1 cellular context compared by ENCODE assay signal in the genomic region with DNA sequence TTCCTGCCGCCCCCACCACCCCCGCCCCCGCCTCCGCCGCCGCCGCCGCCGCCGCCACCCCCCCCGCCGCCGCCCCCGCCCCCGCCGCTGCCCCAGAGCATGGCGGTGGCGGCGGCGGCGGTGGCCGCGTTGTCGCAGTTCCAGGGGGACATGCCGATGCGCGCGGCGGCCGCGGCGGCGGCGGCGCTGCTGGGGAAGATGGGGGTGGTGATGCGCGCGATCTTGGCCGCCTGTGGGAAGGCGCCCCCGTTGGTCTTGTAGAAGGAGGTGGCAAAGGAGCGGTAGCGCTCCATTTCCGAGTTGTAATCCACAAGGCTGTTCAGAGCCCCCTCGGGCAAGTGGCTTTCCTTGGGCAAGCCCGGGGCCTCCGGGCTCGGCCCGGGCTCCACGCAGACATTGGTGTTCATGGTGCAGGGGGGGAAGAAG.
TF ChIP-seq lines count a peak whose summit lies in the region.

No MANE protein-coding gene starts in this region.

TF ChIP-seq in H1, 55 proteins besides CTCF, POLR2A, EP300 and RAD21:
- TF ChIP-seq ASH2L (IDR thresholded peaks at IDR 0.05; ENCODE audit: low read length) (no peak), TCF12 (IDR thresholded peaks at IDR 0.05; ENCODE audit: low read depth, low read length) (no peak), RNF2 (IDR thresholded peaks at IDR 0.05; ENCODE audit: borderline replicate concordance, low read depth, low read length, missing control alignments, poor library complexity, severe bottlenecking) (no peak), TEAD4 (IDR thresholded peaks at IDR 0.05; ENCODE audit: low read depth, low read length) (no peak), RBBP5 (IDR thresholded peaks at IDR 0.05; ENCODE audit: borderline replicate concordance, low read depth, low read length) (no peak), KDM1A (IDR thresholded peaks at IDR 0.05; ENCODE audit: borderline replicate concordance, low read length) (no peak), FOSL1 (IDR thresholded peaks at IDR 0.05; ENCODE audit: insufficient read depth, low read depth, low read length) (no peak), GTF2F1 (IDR thresholded peaks at IDR 0.05; ENCODE audit: borderline replicate concordance, low read depth, low read length) (no peak), CTBP2 (IDR thresholded peaks at IDR 0.05; ENCODE audit: borderline replicate concordance, insufficient read depth, insufficient read length, low read length) (no peak), TAF7 (optimal IDR thresholded peaks at IDR 0.05; ENCODE audit: borderline replicate concordance, low read depth, low read length) (no peak), SIN3A (conservative IDR thresholded peaks at IDR 0.05 in 1 of 2, IDR thresholded peaks at IDR 0.05 in 1 of 2; ENCODE audit: low read depth in 1 of 2, low read length in 2 of 2) (no peak), CBX5 (IDR thresholded peaks at IDR 0.05; ENCODE audit: low read depth, low read length) (no peak), RXRA (IDR thresholded peaks at IDR 0.05; ENCODE audit: insufficient read depth, low read depth, low read length) (no peak), SP1 (IDR thresholded peaks at IDR 0.05; ENCODE audit: low read depth, low read length) (no peak), PHF8 (conservative IDR thresholded peaks at IDR 0.05; ENCODE audit: low read depth, low read length) (peak; percentile 47; the same call in 1 of the 2 replicates), CHD1 (IDR thresholded peaks at IDR 0.05; ENCODE audit: low read depth, low read length) (no peak), YY1 (IDR thresholded peaks at IDR 0.05; ENCODE audit: low read depth, low read length) (0 out of 2 replicates have a peak, but pooled peaks have one; percentile 15), SRF (IDR thresholded peaks at IDR 0.05; ENCODE audit: low read depth, low read length) (no peak), NANOG (IDR thresholded peaks at IDR 0.05; ENCODE audit: insufficient read depth, low read depth, low read length, poor library complexity, severe bottlenecking) (no peak), CHD2 (IDR thresholded peaks at IDR 0.05; ENCODE audit: low read length) (no peak), ZNF274 (IDR thresholded peaks at IDR 0.05; ENCODE audit: borderline replicate concordance, extremely low read depth, low read length) (no peak), KDM4A (IDR thresholded peaks at IDR 0.05; ENCODE audit: low read depth, low read length, severe bottlenecking) (peak; percentile 5), BACH1 (IDR thresholded peaks at IDR 0.05; ENCODE audit: low read length) (peak; percentile 19; the same call in 1 of the 2 replicates)
